In genomic region chr2:16398487-16399043, GRCh38 we compare ENCODE assay signal across 1 cellular context.
TF ChIP-seq lines count a peak whose summit lies in the region.

No MANE protein-coding gene starts in this region.

TF ChIP-seq in HepG2, 621 proteins besides CTCF, POLR2A, EP300 and RAD21 (continued from another document):
- TF ChIP-seq ZNF281 (CRISPR knock-in tag; IDR thresholded peaks at IDR 0.05; ENCODE audit: borderline replicate concordance) (no peak), MAFF (IDR thresholded peaks at IDR 0.05; ENCODE audit: low read depth, low read length) (peak; percentile 95), YEATS4 (CRISPR knock-in tag; IDR thresholded peaks at IDR 0.05; ENCODE audit: borderline replicate concordance) (no peak), HMGXB4 (CRISPR knock-in tag; IDR thresholded peaks at IDR 0.05; ENCODE audit: borderline replicate concordance in 1 of 2, low read depth in 1 of 2) (no peak), ZNF276 (CRISPR knock-in tag; IDR thresholded peaks at IDR 0.05; ENCODE audit: low read depth) (no peak), ZNF180 (CRISPR knock-in tag; IDR thresholded peaks at IDR 0.05; ENCODE audit: borderline replicate concordance, low read depth) (no peak), ARNTL (CRISPR knock-in tag; IDR thresholded peaks at IDR 0.05) (no peak), ZNF143 (CRISPR knock-in tag; IDR thresholded peaks at IDR 0.05) (no peak), HINFP (CRISPR knock-in tag; IDR thresholded peaks at IDR 0.05; ENCODE audit: low read depth) (no peak), ZNF619 (CRISPR knock-in tag; IDR thresholded peaks at IDR 0.05) (no peak), ZNF121 (CRISPR knock-in tag; IDR thresholded peaks at IDR 0.05) (no peak), LBX2 (CRISPR knock-in tag; IDR thresholded peaks at IDR 0.05; ENCODE audit: borderline replicate concordance) (no peak)
